In the genomic region with DNA sequence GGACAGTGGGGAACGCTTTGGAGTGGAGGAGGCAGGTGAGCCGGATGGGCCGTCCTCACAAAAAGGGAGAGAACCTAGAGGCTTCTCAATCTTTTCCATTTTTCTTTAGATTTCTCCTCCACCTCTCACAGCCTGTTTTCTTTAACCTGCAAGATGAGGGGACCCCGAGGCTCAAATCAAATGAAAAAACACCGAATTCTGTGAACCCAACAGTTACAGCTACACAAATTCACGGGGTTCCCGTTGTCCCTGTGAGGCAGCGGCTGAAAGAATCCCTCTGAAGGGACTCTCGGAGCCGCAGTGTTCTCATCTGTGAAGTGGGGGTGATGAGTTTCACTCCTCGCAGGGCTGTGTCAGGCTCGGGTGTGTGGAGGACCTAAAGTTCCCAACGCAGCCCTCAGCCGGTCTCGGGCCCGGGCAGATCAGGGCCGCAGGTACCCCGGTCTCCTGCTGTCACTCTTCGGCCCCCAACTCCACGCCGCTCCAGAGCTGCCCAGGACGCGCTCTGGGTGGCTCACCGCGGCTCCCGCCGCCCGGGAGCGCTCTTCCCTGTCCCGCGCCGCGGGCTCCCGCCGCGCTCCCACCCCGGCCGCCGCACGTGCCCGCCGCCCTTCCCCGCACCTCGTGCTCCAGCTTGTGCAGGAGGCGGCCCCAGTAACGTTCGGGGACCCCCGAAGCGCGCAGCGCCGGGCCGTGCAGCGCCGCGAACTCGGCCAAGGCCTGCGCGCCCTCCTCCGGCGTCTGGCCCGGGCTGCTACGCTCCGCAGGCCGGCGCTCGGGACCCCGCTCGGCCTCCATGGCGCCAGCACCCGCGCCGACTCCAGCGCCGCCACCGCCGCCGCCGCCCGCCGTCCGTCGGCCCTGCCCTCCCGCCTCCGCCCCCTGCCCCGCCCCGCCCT, we compare ENCODE assay signal across 8 cellular contexts. TPM values are rescaled to one million over a fixed set of nuclear protein-coding genes. Genes with fewer than 3 reads are reported as not detected.
DNase-seq lines count a peak whose midpoint lies in the region; ATAC-seq and TF ChIP-seq lines count a peak whose summit lies in the region.

TTLL12 (minus strand) TSS at position 863 of the 899 bp plus-strand sequence; CDS start at position 798, 65 bp downstream.

- peak; percentile 40 for ATAC-seq in GM23338
- ATAC-seq in effector memory CD8-positive, alpha-beta T cell (replicated peaks) = peak; percentile 48

- H3K9me2 ChIP-seq in GM23338 (ENCODE audit: insufficient read depth) = no peaks in the 10 kb centered on the region

- H3K4me1 ChIP-seq in GM23338 (ENCODE audit: insufficient read depth) = peaks cover 4% of the 10 kb centered on the region; the same call in 1 of the 2 replicates
- peaks cover 24% of the 10 kb centered on the region for H3K4me1 ChIP-seq in mesenchymal stem cell (ENCODE audit: control insufficient read depth, insufficient read depth, low read depth, low read length)

- H2BK5ac ChIP-seq in mesenchymal stem cell (ENCODE audit: low read depth, low read length, poor library complexity, severe bottlenecking) = no peak within 1 kb of the TSS

- H3K4ac ChIP-seq in mesenchymal stem cell (ENCODE audit: low read depth in 1 of 2, low read length in 2 of 2) = peak within 1 kb of the TSS; percentile 41 to 79

- peak within 1 kb of the TSS; percentile 42 to 91 for H3K23ac ChIP-seq in mesenchymal stem cell (ENCODE audit: low read length in 2 of 2)

- H2AK5ac ChIP-seq in mesenchymal stem cell (ENCODE audit: low read length, severe bottlenecking) = peak within 1 kb of the TSS; percentile 13

- POLR2A ChIA-PET in activated CD4-positive, alpha-beta memory T cell treated with anti-CD3 and anti-CD28 coated beads, Interleukin-2, amount 10 ng/mL, durations not matched to agents 7 days and 5 days (lab: Charles Lee) = interaction anchor here (0.6 to 4.5 kb wide), 18 partner anchors 11 to 1977 kb away, joined by 3 to 29 read pairs (median 4); partner anchors contain the start of genes BIK, MCAT, NUP50 and PARVG

- peak within 1 kb of the TSS; percentile 35 to 88 for H2BK12ac ChIP-seq in mesenchymal stem cell (ENCODE audit: low read length in 2 of 2)

- WGBS in mesenchymal stem cell = 1% methylated on average over 32 of the region's 87 CpGs

- peaks cover 6% of the 10 kb centered on the region for H3F3A ChIP-seq in GM23338 (replicated peaks; ENCODE audit: low read depth)

- H3K27me3 ChIP-seq in GM23338 (ENCODE audit: insufficient read depth) = no peaks in the 10 kb centered on the region
- H3K27me3 ChIP-seq in mesenchymal stem cell (ENCODE audit: control insufficient read depth in 1 of 2, insufficient read depth in 1 of 2, low read length in 2 of 2) = peaks cover 0 to 3% of the 10 kb centered on the region in 2 experiments

- peaks cover 12% of the 10 kb centered on the region; the same call in 1 of the 2 replicates for H4K20me1 ChIP-seq in GM23338 (replicated peaks; ENCODE audit: insufficient read depth)

- H3K9me3 Mint-ChIP-seq in GM23338 = no peaks in the 10 kb centered on the region
- no peaks in the 10 kb centered on the region for H3K9me3 Mint-ChIP-seq in activated CD4-positive, alpha-beta memory T cell treated with anti-CD3 and anti-CD28 coated beads, Interleukin-2, amount 10 ng/mL, durations not matched to agents 7 days and 5 days
- no peaks in the 10 kb centered on the region for H3K9me3 Mint-ChIP-seq in effector memory CD8-positive, alpha-beta T cell

- peaks cover 32% of the 10 kb centered on the region for H3K79me1 ChIP-seq in mesenchymal stem cell (replicated peaks; ENCODE audit: low read length, poor library complexity, severe bottlenecking)

- H3K9me3 ChIP-seq in mesenchymal stem cell (ENCODE audit: control insufficient read depth, low read length) = no peaks in the 10 kb centered on the region

- CTCF ChIA-PET in activated CD4-positive, alpha-beta memory T cell treated with anti-CD3 and anti-CD28 coated beads, Interleukin-2, amount 10 ng/mL, durations not matched to agents 7 days and 5 days (lab: Charles Lee) = interaction anchor here (1.0 to 1.9 kb wide), 12 partner anchors 8 to 193 kb away, joined by 3 to 9 read pairs (median 4); partner anchors contain the start of gene MCAT

- peak within 1 kb of the TSS; percentile 75; the same call in 1 of the 2 replicates for H2AFZ ChIP-seq in GM23338
- peak within 1 kb of the TSS; percentile 92 for H2AFZ ChIP-seq in mesenchymal stem cell (ENCODE audit: low read depth, low read length)

- DNase-seq in GDM1 (lab: John Stamatoyannopoulos, UW) (peak; percentile 28), GM23338 (ENCODE audit: low spot score) (peak; percentile 70), NCI-H1105 treated with DMSO at 0.1 percent for 48 hours (lab: John Stamatoyannopoulos, UW) (peak; percentile 12), mesenchymal stem cell (peak; percentile 55), cortex of kidney (lab: John Stamatoyannopoulos, UW) (no peak)
- peak; percentile 62 for DNase-seq in activated CD4-positive, alpha-beta memory T cell treated with anti-CD3 and anti-CD28 coated beads, Interleukin-2, amount 10 ng/mL, durations not matched to agents 7 days and 5 days
- DNase-seq in effector memory CD8-positive, alpha-beta T cell = peak; percentile 43 to 55 (median 48)
- DNase-seq in stimulated activated CD4-positive, alpha-beta T cell treated with anti-CD3 and anti-CD28 coated beads, TNF-alpha, amount 100 ng/mL, for 4 hours (ENCODE audit: low read depth in 3 of 3) = peak; percentile 17 to 43 (median 32)

- peak within 1 kb of the TSS; percentile 88 for H3K9ac ChIP-seq in mesenchymal stem cell (ENCODE audit: low read length)

- H4K91ac ChIP-seq in mesenchymal stem cell (ENCODE audit: low read length) = peak within 1 kb of the TSS; percentile 52

- peaks cover 23% of the 10 kb centered on the region for H3K4me1 Mint-ChIP-seq in GM23338
- peaks cover 37% of the 10 kb centered on the region for H3K4me1 Mint-ChIP-seq in activated CD4-positive, alpha-beta memory T cell treated with anti-CD3 and anti-CD28 coated beads, Interleukin-2, amount 10 ng/mL, durations not matched to agents 7 days and 5 days
- H3K4me1 Mint-ChIP-seq in effector memory CD8-positive, alpha-beta T cell (ENCODE audit: low read depth in 2 of 2) = peaks cover 17% of the 10 kb centered on the region in 2 donors

- H2BK15ac ChIP-seq in mesenchymal stem cell (ENCODE audit: low read depth, poor library complexity, severe bottlenecking) = peak within 1 kb of the TSS; percentile 93

- peaks cover 7% of the 10 kb centered on the region for H3K27me3 Mint-ChIP-seq in GM23338 (ENCODE audit: insufficient read depth, low read depth, poor library complexity)
- H3K27me3 Mint-ChIP-seq in activated CD4-positive, alpha-beta memory T cell treated with anti-CD3 and anti-CD28 coated beads, Interleukin-2, amount 10 ng/mL, durations not matched to agents 7 days and 5 days = peaks cover 2% of the 10 kb centered on the region
- peaks cover 0 to 5% of the 10 kb centered on the region in 2 donors for H3K27me3 Mint-ChIP-seq in effector memory CD8-positive, alpha-beta T cell

- peak within 1 kb of the TSS; percentile 64 for H2BK120ac ChIP-seq in mesenchymal stem cell (ENCODE audit: low read depth, low read length)

- H3K27ac Mint-ChIP-seq in GM23338 = peak within 1 kb of the TSS; percentile 89
- peak within 1 kb of the TSS; percentile 92 for H3K27ac Mint-ChIP-seq in activated CD4-positive, alpha-beta memory T cell treated with anti-CD3 and anti-CD28 coated beads, Interleukin-2, amount 10 ng/mL, durations not matched to agents 7 days and 5 days
- peak within 1 kb of the TSS; percentile 96 for H3K27ac Mint-ChIP-seq in effector memory CD8-positive, alpha-beta T cell

- H3K36me3 ChIP-seq in GM23338 (ENCODE audit: insufficient read depth) (no peaks in the 10 kb centered on the region), mesenchymal stem cell (ENCODE audit: control insufficient read depth in 1 of 2, insufficient read depth in 2 of 2, low read depth in 1 of 2, low read length in 2 of 2) (peaks cover 0 to 9% of the 10 kb centered on the region in 2 experiments)

- H3K79me2 ChIP-seq in GM23338 (replicated peaks; ENCODE audit: insufficient read depth) = peaks cover 33% of the 10 kb centered on the region

- peaks cover 13% of the 10 kb centered on the region for H3K36me3 Mint-ChIP-seq in GM23338 (ENCODE audit: low read depth)
- peaks cover 10% of the 10 kb centered on the region for H3K36me3 Mint-ChIP-seq in activated CD4-positive, alpha-beta memory T cell treated with anti-CD3 and anti-CD28 coated beads, Interleukin-2, amount 10 ng/mL, durations not matched to agents 7 days and 5 days (ENCODE audit: low read depth)
- H3K36me3 Mint-ChIP-seq in effector memory CD8-positive, alpha-beta T cell (ENCODE audit: insufficient read depth) = peaks cover 18% of the 10 kb centered on the region

- peak within 1 kb of the TSS; percentile 91 to 97 for H3K18ac ChIP-seq in mesenchymal stem cell (ENCODE audit: low read depth in 1 of 2, low read length in 2 of 2)

- H3K4me2 ChIP-seq in GM23338 (peak within 1 kb of the TSS; percentile 100), mesenchymal stem cell (ENCODE audit: low read length, poor library complexity, severe bottlenecking) (peak within 1 kb of the TSS; percentile 83)

- H3K4me3 Mint-ChIP-seq in GM23338 = peak within 1 kb of the TSS; percentile 80
- H3K4me3 Mint-ChIP-seq in activated CD4-positive, alpha-beta memory T cell treated with anti-CD3 and anti-CD28 coated beads, Interleukin-2, amount 10 ng/mL, durations not matched to agents 7 days and 5 days = peak within 1 kb of the TSS; percentile 80
- peak within 1 kb of the TSS; percentile 75 to 77 for H3K4me3 Mint-ChIP-seq in effector memory CD8-positive, alpha-beta T cell

- peak within 1 kb of the TSS in 1 of 2 experiments; percentile 68 for H3K14ac ChIP-seq in mesenchymal stem cell (ENCODE audit: low read length in 2 of 2)

- H4K8ac ChIP-seq in mesenchymal stem cell (ENCODE audit: low read length) = peak within 1 kb of the TSS; percentile 97

- H3K4me3 ChIP-seq in GM23338 = peak within 1 kb of the TSS; percentile 93
- peak within 1 kb of the TSS; percentile 77 to 85 for H3K4me3 ChIP-seq in mesenchymal stem cell (ENCODE audit: insufficient read depth in 1 of 2, low read depth in 1 of 2, low read length in 2 of 2)

- H3K27ac ChIP-seq in GM23338 (ENCODE audit: low read depth) (peak within 1 kb of the TSS; percentile 92), mesenchymal stem cell (ENCODE audit: low read length, poor library complexity, severe bottlenecking) (peak within 1 kb of the TSS; percentile 92)

- no peak for TF ChIP-seq CTCF in GM23338 (conservative IDR thresholded peaks at IDR 0.05; ENCODE audit: low read depth in 2 of 2)

TF ChIP-seq in GM23338, 12 proteins besides CTCF, POLR2A, EP300 and RAD21:
- TF ChIP-seq CREB1 (CRISPR knock-in tag; IDR thresholded peaks at IDR 0.05; ENCODE audit: low read depth) (no peak), POLR2AphosphoS5 (IDR thresholded peaks at IDR 0.05; ENCODE audit: low read depth) (peak; percentile 57)

RNA-seq across cellular contexts. Expression of gene TTLL12, which starts in this region (rescaled TPM):
- 129 and 147 TPM in 2 replicates for total RNA-seq in GM23338 (2014; rRNA removed; shearing (Covaris generic))
- polyA plus RNA-seq in GM23338 (2016; fragmentation: Nextera tagmentation; extraction: Ambion mirVana) = 43.9 and 46.7 TPM in 2 replicates
- total RNA-seq in activated CD4-positive, alpha-beta memory T cell treated with anti-CD3 and anti-CD28 coated beads, Interleukin-2, amount 10 ng/mL, durations not matched to agents 7 days and 5 days = 10 to 100 TPM; 41.3 to 43.0 TPM
- 14.5 TPM for polyA plus RNA-seq in mesenchymal stem cell (2013, experiment 1 of 2)
- polyA plus RNA-seq in mesenchymal stem cell (2013, experiment 2 of 2) = 15.3 TPM
